25 cellular contexts compared by ENCODE assay signal in the genomic region with DNA sequence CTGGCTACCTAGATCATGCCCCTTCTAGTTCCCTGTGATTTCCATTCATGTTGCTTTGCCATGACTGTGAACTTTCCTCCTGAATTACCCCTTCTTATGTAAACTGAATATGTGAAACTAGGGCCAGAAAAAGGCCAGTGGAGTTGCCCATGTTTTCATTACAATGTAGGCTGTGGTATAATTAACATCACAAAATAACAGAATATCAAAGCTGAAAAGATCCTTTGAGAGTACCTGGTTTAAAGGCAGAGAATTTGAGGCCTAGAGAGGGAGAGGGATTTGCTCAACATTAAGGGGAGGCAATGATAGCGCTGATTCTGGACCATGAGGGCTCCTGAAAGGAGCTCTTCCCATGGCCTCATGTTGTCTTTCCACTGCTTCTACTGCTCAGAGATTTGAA.
"Had no signal": no experiment of that assay in that cellular context is flagged by ENCODE, and none has a peak within 500 bp of the region (broad histone marks: within the 10 kb centered on the region; RNA-seq: fewer than 3 reads in every experiment).

No MANE protein-coding gene starts in this region.

- FAIRE-seq: HTR-8/SVneo, RCC 7860 had no signal

- H3K27ac Mint-ChIP-seq: T-cell had no signal

- H3K36me3 ChIP-seq: MG63, SJSA1 had no signal

- DNase-seq: Karpas-422, KBM-7, MG63, NCI-H1092, NCI-H1105 treated with DMSO at 0.1 percent for 48 hours, NCI-H1417 treated with DMSO at 0.1 percent for 48 hours, NCI-H146, NCI-H1694 treated with DMSO at 0.1 percent for 48 hours, NCI-H1930, NCI-H2081, NCI-H2107, NCI-H2227 treated with DMSO at 0.1 percent for 48 hours, NCI-H524, NCI-H526 treated with DMSO at 0.1 percent for 48 hours, NCI-H774, Right ventricle myocardium superior, RPMI8226, SIG-M5, SW 1271, T-cell had no signal

- H3K4me3 ChIP-seq: MG63, SJSA1, SK-N-MC had no signal

- ATAC-seq: T-cell had no signal

- H3K9me3 ChIP-seq: MG63, SJSA1 had no signal

- H3K4me3 Mint-ChIP-seq: T-cell had no signal

- H3K36me3 Mint-ChIP-seq: T-cell had no signal

- H3K27ac ChIP-seq: HL-60, SJSA1, SK-N-MC had no signal

- H3K4me1 Mint-ChIP-seq: T-cell had no signal

- H3K4me1 ChIP-seq: SJSA1 had no signal

- H3K27me3 ChIP-seq: MG63, SJSA1 had no signal
